ENCODE assay signal across 8 cellular contexts in the genomic region with DNA sequence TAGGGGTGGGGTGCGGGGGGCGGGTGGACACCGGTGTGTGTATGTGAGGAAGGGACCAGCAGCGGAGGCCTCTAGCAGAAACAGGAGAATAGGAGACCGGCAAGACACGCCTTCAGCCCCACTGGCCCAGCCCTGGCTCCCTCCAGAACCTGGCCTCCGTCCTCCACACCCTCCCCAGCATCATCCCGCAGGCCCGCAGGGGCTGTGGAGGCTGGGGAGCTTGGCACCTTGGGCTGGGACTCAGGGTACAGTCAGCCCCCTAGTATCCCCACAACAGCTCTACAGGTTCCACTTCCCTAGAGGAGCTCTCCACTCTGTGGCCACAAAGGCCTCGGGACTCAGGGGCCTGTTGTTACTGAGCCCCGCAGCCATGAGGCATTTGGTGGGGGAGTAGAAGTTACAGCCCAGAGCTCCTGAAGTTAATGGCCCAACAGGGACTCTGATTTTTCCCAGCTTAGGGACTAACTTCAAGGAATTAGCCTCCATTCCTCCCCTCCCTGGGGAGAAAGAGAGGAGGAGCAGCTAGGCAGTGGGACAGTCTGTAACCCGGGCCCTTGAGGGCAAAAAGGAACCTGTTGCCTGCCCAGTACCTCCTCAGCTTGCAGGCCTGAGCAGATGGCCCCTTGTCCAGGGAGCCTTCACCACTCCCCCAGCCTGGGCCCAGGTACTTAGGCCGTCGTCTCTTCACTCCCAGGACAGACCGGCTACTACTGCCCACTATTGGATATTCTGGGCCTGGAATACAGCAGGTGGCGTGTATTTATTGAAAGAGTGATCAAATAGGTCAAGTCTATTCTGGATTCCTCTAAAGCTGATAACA. TPM values are rescaled to one million over a fixed set of nuclear protein-coding genes. Genes with fewer than 3 reads are reported as not detected.
DNase-seq lines count a peak whose midpoint lies in the region; ATAC-seq and TF ChIP-seq lines count a peak whose summit lies in the region.

No MANE protein-coding gene starts in this region.

- no peaks in the 10 kb centered on the region for H4K20me1 ChIP-seq in OCI-LY7 (ENCODE audit: insufficient read depth, low read length)

- TF ChIP-seq CTCF in OCI-LY7 (conservative IDR thresholded peaks at IDR 0.05; ENCODE audit: low read length) (no peak), nephron (IDR thresholded peaks at IDR 0.05; ENCODE audit: unreplicated experiment in 3 of 3) (peak in 1 of 3 experiments; percentile 14), GM20000 (IDR thresholded peaks at IDR 0.05; ENCODE audit: extremely low read depth, missing control alignments) (no peak)

- H3K36me3 Mint-ChIP-seq in effector memory CD8-positive, alpha-beta T cell (ENCODE audit: insufficient read depth): peaks cover 3% of the 10 kb centered on the region
- no peaks in the 10 kb centered on the region for H3K36me3 Mint-ChIP-seq in nephron (ENCODE audit: low read depth)

- H3K79me2 ChIP-seq in OCI-LY7 (ENCODE audit: insufficient read depth, low read depth, low read length): no peaks in the 10 kb centered on the region

- no peaks in the 10 kb centered on the region for H3K9me2 ChIP-seq in OCI-LY7 (ENCODE audit: insufficient read depth, low read length)

- H3K4me2 ChIP-seq in OCI-LY7 (ENCODE audit: low read length): peak overlapping the region; percentile 52; the same call in 1 of the 2 replicates

- no peaks in the 10 kb centered on the region for H3K9me3 Mint-ChIP-seq in effector memory CD8-positive, alpha-beta T cell
- H3K9me3 Mint-ChIP-seq in nephron: no peaks in the 10 kb centered on the region

- BruUV-seq in OCI-LY7 (replicated peaks; lab: Mats Ljungman, UMichigan): no TSS peak

- intact Hi-C loops in OCI-LY7 (cut with micrococcal nuclease; ENCODE audit: unreplicated experiment): loop anchor here (5.0 kb wide), 1 partner anchor 99 kb away; a partner anchor contains a TSS

- H3K27ac ChIP-seq in OCI-LY7 (ENCODE audit: low read depth, low read length, poor library complexity, severe bottlenecking): no peak overlapping the region

- CTCF ChIA-PET in OCI-LY7 (lab: Charles Lee; ENCODE audit: unreplicated experiment): no interaction called here

- H3K9me3 ChIP-seq in OCI-LY7 (ENCODE audit: low read length): no peaks in the 10 kb centered on the region

- peak overlapping the region; percentile 31 for H3K4me3 ChIP-seq in OCI-LY7 (ENCODE audit: low read depth, low read length, poor library complexity, severe bottlenecking)

- H3K4me1 ChIP-seq in OCI-LY7 (ENCODE audit: insufficient read depth, low read length, poor library complexity, severe bottlenecking): peaks cover 17% of the 10 kb centered on the region

- H3K36me3 ChIP-seq in OCI-LY7 (ENCODE audit: insufficient read depth, low read length): no peaks in the 10 kb centered on the region

- DNase-seq in NCI-H510A treated with DMSO at 0.1 percent for 48 hours (lab: John Stamatoyannopoulos, UW) (peak; percentile 68), NCI-H510A (lab: John Stamatoyannopoulos, UW) (no peak), OCI-LY7 (ENCODE audit: low spot score) (no peak), NCI-H2081 treated with DMSO at 0.1 percent for 48 hours (lab: John Stamatoyannopoulos, UW) (no peak), EL (no peak), GM20000 (ENCODE audit: low spot score) (no peak)
- no peak for DNase-seq in effector memory CD8-positive, alpha-beta T cell

- POLR2A ChIA-PET in OCI-LY7 (lab: Charles Lee): interaction anchor here (0.7 to 2.0 kb wide), 4 partner anchors 9 to 84 kb away, joined by 3 to 9 read pairs (median 6); a partner anchor contains a TSS

- no peaks in the 10 kb centered on the region for H3K27me3 Mint-ChIP-seq in effector memory CD8-positive, alpha-beta T cell
- H3K27me3 Mint-ChIP-seq in nephron (ENCODE audit: low read depth): peaks cover 13% of the 10 kb centered on the region

- H3K27ac Mint-ChIP-seq in effector memory CD8-positive, alpha-beta T cell: peak overlapping the region; percentile 94 to 99
- peak overlapping the region; percentile 91 to 99 (median 94) for H3K27ac Mint-ChIP-seq in nephron

- H3K4me1 Mint-ChIP-seq in effector memory CD8-positive, alpha-beta T cell (ENCODE audit: low read depth in 2 of 2): peaks cover 15 to 16% of the 10 kb centered on the region in 2 donors
- H3K4me1 Mint-ChIP-seq in nephron: peaks cover 40% of the 10 kb centered on the region

- ATAC-seq in effector memory CD8-positive, alpha-beta T cell (replicated peaks): no peak

- H3K4me3 Mint-ChIP-seq in effector memory CD8-positive, alpha-beta T cell: peak overlapping the region; percentile 85 to 90
- H3K4me3 Mint-ChIP-seq in nephron: peak overlapping the region; percentile 74 to 89 (median 89)

- no peak overlapping the region for H2AFZ ChIP-seq in OCI-LY7 (ENCODE audit: low read length)

RNA-seq across cellular contexts. Expression of a gene that starts 20.0 kb away (rescaled TPM):
- total RNA-seq in OCI-LY7 (2014; rRNA removed; shearing (Covaris generic)): 0.35 and 0.82 TPM in 2 replicates
- total RNA-seq in OCI-LY7 (2022): 2.6 and 3.5 TPM in 2 replicates

RNA-seq across cellular contexts. Expression of a gene that starts 28.3 kb away (rescaled TPM):
- total RNA-seq in OCI-LY7 (2014; rRNA removed; shearing (Covaris generic)): 7.5 and 9.8 TPM in 2 replicates
- total RNA-seq in OCI-LY7 (2022): 7.9 and 8.1 TPM in 2 replicates
